In the genomic region with DNA sequence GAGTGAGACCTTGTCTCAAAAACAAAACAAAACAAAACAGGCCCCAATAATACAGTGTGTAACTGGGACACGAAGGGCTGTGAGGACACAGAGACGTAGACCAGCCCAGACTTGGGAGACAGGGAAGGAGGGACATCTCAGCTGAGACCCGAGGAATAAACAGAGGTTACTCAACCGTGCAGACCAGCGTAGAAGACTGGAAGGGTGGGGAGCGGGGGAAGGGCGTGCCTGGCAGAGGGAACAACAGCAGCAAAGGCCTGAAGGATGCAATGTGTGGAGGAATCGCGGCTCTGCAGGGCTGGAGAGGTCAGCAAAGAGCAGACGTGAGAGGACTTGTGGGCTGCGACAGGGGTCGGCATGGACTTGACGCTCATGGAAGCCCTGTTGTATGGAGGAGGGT, we compare ENCODE assay signal across 16 cellular contexts. TPM values are rescaled to one million over a fixed set of nuclear protein-coding genes. Genes with fewer than 3 reads are reported as not detected.
DNase-seq lines count a peak whose midpoint lies in the region; FAIRE-seq and TF ChIP-seq lines count a peak whose summit lies in the region.
"Had no signal": no experiment of that assay in that cellular context is flagged by ENCODE, and none has a peak within 500 bp of the region (broad histone marks: within the 10 kb centered on the region; RNA-seq: fewer than 3 reads in every experiment).

No MANE protein-coding gene starts in this region.

- no peaks in the 10 kb centered on the region for H3K4me1 ChIP-seq in mesendoderm (ENCODE audit: control insufficient read depth, low read depth, low read length)
- H3K4me1 ChIP-seq: colonic mucosa had no signal

- H3K18ac ChIP-seq in mesendoderm (ENCODE audit: low read length) = no peak overlapping the region

- no peaks in the 10 kb centered on the region for H3K27me3 Mint-ChIP-seq in activated T-helper 1 cell treated with anti-CD3 and anti-CD28 coated beads, Interleukin-12 subunit alpha, Interleukin-12 subunit beta, Interleukin-2, Interleukin-4 antibody, amounts not matched to agents 30 ng/mL and 10 ng/mL and 1 ng/mL, durations not matched to agents 14 hours and 24 hours and 36 hours (ENCODE audit: insufficient read depth)
- H3K27me3 Mint-ChIP-seq in nephron progenitor cell (ENCODE audit: low read depth, poor library complexity) = peaks cover 15% of the 10 kb centered on the region

- no peak overlapping the region for H2BK120ac ChIP-seq in mesendoderm (ENCODE audit: low read depth, low read length)

- no peaks in the 10 kb centered on the region for H3K36me3 ChIP-seq in mesendoderm (ENCODE audit: control insufficient read depth, insufficient read depth, low read length)
- H3K36me3 ChIP-seq: colonic mucosa, HAP-1, thoracic aorta had no signal

- in situ Hi-C loops in GM13977 (cut with MboI; ENCODE audit: low pct_unique_long_range_greater_than_20kb, low sequenced_read_pairs, unreplicated experiment) = no loop called here

- H3K36me3 Mint-ChIP-seq in activated T-helper 1 cell treated with anti-CD3 and anti-CD28 coated beads, Interleukin-12 subunit alpha, Interleukin-12 subunit beta, Interleukin-2, Interleukin-4 antibody, amounts not matched to agents 30 ng/mL and 10 ng/mL and 1 ng/mL, durations not matched to agents 14 hours and 24 hours and 36 hours (ENCODE audit: low read depth) = peaks cover 1% of the 10 kb centered on the region
- H3K36me3 Mint-ChIP-seq in nephron progenitor cell (ENCODE audit: low read depth) = no peaks in the 10 kb centered on the region

- no CpG with 5 or more reads among the region's 13 CpGs for WGBS in mesendoderm (ENCODE audit: extremely low coverage, insufficient coverage, low lambda C conversion rate)

- no peaks in the 10 kb centered on the region for H3K79me2 ChIP-seq in mesendoderm (ENCODE audit: control insufficient read depth, insufficient read depth, low read length)

- H3K9me3 Mint-ChIP-seq in activated T-helper 1 cell treated with anti-CD3 and anti-CD28 coated beads, Interleukin-12 subunit alpha, Interleukin-12 subunit beta, Interleukin-2, Interleukin-4 antibody, amounts not matched to agents 30 ng/mL and 10 ng/mL and 1 ng/mL, durations not matched to agents 14 hours and 24 hours and 36 hours = no peaks in the 10 kb centered on the region
- peaks cover 6% of the 10 kb centered on the region for H3K9me3 Mint-ChIP-seq in nephron progenitor cell

- TF ChIP-seq CTCF in GM13977 (IDR thresholded peaks at IDR 0.05; ENCODE audit: extremely low read depth, insufficient read depth, missing control alignments) = no peak
- no peak for TF ChIP-seq CTCF in nephron progenitor cell (IDR thresholded peaks at IDR 0.05)

- peaks cover 51% of the 10 kb centered on the region for H3K4me1 Mint-ChIP-seq in activated T-helper 1 cell treated with anti-CD3 and anti-CD28 coated beads, Interleukin-12 subunit alpha, Interleukin-12 subunit beta, Interleukin-2, Interleukin-4 antibody, amounts not matched to agents 30 ng/mL and 10 ng/mL and 1 ng/mL, durations not matched to agents 14 hours and 24 hours and 36 hours (ENCODE audit: low read depth)
- H3K4me1 Mint-ChIP-seq in nephron progenitor cell = peaks cover 46% of the 10 kb centered on the region

- H3K27ac Mint-ChIP-seq in activated T-helper 1 cell treated with anti-CD3 and anti-CD28 coated beads, Interleukin-12 subunit alpha, Interleukin-12 subunit beta, Interleukin-2, Interleukin-4 antibody, amounts not matched to agents 30 ng/mL and 10 ng/mL and 1 ng/mL, durations not matched to agents 14 hours and 24 hours and 36 hours = peak overlapping the region; percentile 22
- peak overlapping the region; percentile 71 for H3K27ac Mint-ChIP-seq in nephron progenitor cell

- H3K4ac ChIP-seq in mesendoderm (ENCODE audit: low read depth, low read length) = no peak overlapping the region

- DNase-seq in GM13977 (ENCODE audit: low spot score) (peak; percentile 9), nephron progenitor cell (peak; percentile 58), Ammon's horn (ENCODE audit: low spot score) (no peak), H54 (ENCODE audit: insufficient read length, low spot score) (no peak), mesendoderm (no peak)
- no peak for DNase-seq in activated T-helper 1 cell treated with anti-CD3 and anti-CD28 coated beads, Interleukin-12 subunit alpha, Interleukin-12 subunit beta, Interleukin-2, Interleukin-4 antibody, amounts not matched to agents 30 ng/mL and 10 ng/mL and 1 ng/mL, durations not matched to agents 14 hours and 24 hours and 36 hours (ENCODE audit: low spot score)
- DNase-seq: AML-193, colonic mucosa, NCI-H1048, NCI-H774 had no signal

- no peak overlapping the region for H3K4me3 ChIP-seq in mesendoderm (ENCODE audit: low read length)
- H3K4me3 ChIP-seq: colonic mucosa, HAP-1, smooth muscle cell, thoracic aorta had no signal

- H2BK15ac ChIP-seq in mesendoderm (replicated peaks; ENCODE audit: low read depth) = no peak overlapping the region

- no peak overlapping the region for H3K23ac ChIP-seq in mesendoderm (ENCODE audit: low read length)

- peak overlapping the region; percentile 9 for H3K4me3 Mint-ChIP-seq in activated T-helper 1 cell treated with anti-CD3 and anti-CD28 coated beads, Interleukin-12 subunit alpha, Interleukin-12 subunit beta, Interleukin-2, Interleukin-4 antibody, amounts not matched to agents 30 ng/mL and 10 ng/mL and 1 ng/mL, durations not matched to agents 14 hours and 24 hours and 36 hours
- H3K4me3 Mint-ChIP-seq in nephron progenitor cell = peak overlapping the region; percentile 59

- no peak overlapping the region for H2BK5ac ChIP-seq in mesendoderm (ENCODE audit: low read length)

- TF ChIP-seq POLR2A in H54 (IDR thresholded peaks at IDR 0.05; ENCODE audit: low read depth, low read length) = no peak

- H2AK5ac ChIP-seq in mesendoderm (ENCODE audit: low read length) = no peak overlapping the region

- no peaks in the 10 kb centered on the region for H3K27me3 ChIP-seq in mesendoderm (ENCODE audit: insufficient read depth, low read length, poor library complexity)
- H3K27me3 ChIP-seq: colonic mucosa had no signal

- no peak overlapping the region for H3K27ac ChIP-seq in mesendoderm (ENCODE audit: low read depth, low read length)
- H3K27ac ChIP-seq: colonic mucosa, KMS-11, thoracic aorta had no signal

- H3K56ac ChIP-seq in mesendoderm (ENCODE audit: low read length) = no peak overlapping the region

- no peak overlapping the region for H3K9ac ChIP-seq in mesendoderm (ENCODE audit: low read length)
- H3K9ac ChIP-seq: KMS-11 had no signal

- intact Hi-C loops in activated T-helper 1 cell treated with anti-CD3 and anti-CD28 coated beads, Interleukin-12 subunit alpha, Interleukin-12 subunit beta, Interleukin-2, Interleukin-4 antibody, amounts not matched to agents 30 ng/mL and 10 ng/mL and 1 ng/mL, durations not matched to agents 14 hours and 24 hours and 36 hours (cut with micrococcal nuclease) = loop anchor here (1.0 to 2.0 kb wide), 8 partner anchors 22 to 209 kb away; partner anchors contain the start of genes FBXL8, PHAF1 and TRADD

- no peak overlapping the region for H4K5ac ChIP-seq in mesendoderm (ENCODE audit: low read length)

- no peaks in the 10 kb centered on the region for H3K79me1 ChIP-seq in mesendoderm (ENCODE audit: low read length)

- H4K8ac ChIP-seq in mesendoderm (ENCODE audit: low read depth, low read length) = no peak overlapping the region

- FAIRE-seq in H54 (lab: Jason Lieb, UNC) = no peak
- FAIRE-seq: astrocyte had no signal

- no peak overlapping the region for H3K4me2 ChIP-seq in mesendoderm (ENCODE audit: low read length)
- H3K4me2 ChIP-seq: KMS-11, smooth muscle cell had no signal

RNA-seq across cellular contexts. Expression of gene CES4A, which starts 11.6 kb away (rescaled TPM):
- total RNA-seq in activated T-helper 1 cell treated with anti-CD3 and anti-CD28 coated beads, Interleukin-12 subunit alpha, Interleukin-12 subunit beta, Interleukin-2, Interleukin-4 antibody, amounts not matched to agents 30 ng/mL and 10 ng/mL and 1 ng/mL, durations not matched to agents 14 hours and 24 hours and 36 hours = 33.2 and 34.2 TPM in 2 replicates
- polyA plus RNA-seq in mesendoderm (2013, experiment 1 of 2) = 0.31 TPM
- polyA plus RNA-seq in mesendoderm (2013, experiment 2 of 2) = 0.25 TPM

RNA-seq across cellular contexts. Expression of gene CES3, which starts 15.7 kb away (rescaled TPM):
- 5.6 and 7.3 TPM in 2 replicates for total RNA-seq in activated T-helper 1 cell treated with anti-CD3 and anti-CD28 coated beads, Interleukin-12 subunit alpha, Interleukin-12 subunit beta, Interleukin-2, Interleukin-4 antibody, amounts not matched to agents 30 ng/mL and 10 ng/mL and 1 ng/mL, durations not matched to agents 14 hours and 24 hours and 36 hours
- 0.46 TPM for polyA plus RNA-seq in mesendoderm (2013, experiment 1 of 2)
- 0.42 TPM for polyA plus RNA-seq in mesendoderm (2013, experiment 2 of 2)
- total RNA-seq: RPMI7951, smooth muscle cell had no signal

RNA-seq across cellular contexts. Expression of gene CES2, which starts 41.4 kb away (rescaled TPM):
- total RNA-seq in activated T-helper 1 cell treated with anti-CD3 and anti-CD28 coated beads, Interleukin-12 subunit alpha, Interleukin-12 subunit beta, Interleukin-2, Interleukin-4 antibody, amounts not matched to agents 30 ng/mL and 10 ng/mL and 1 ng/mL, durations not matched to agents 14 hours and 24 hours and 36 hours = 34.3 and 36.6 TPM in 2 replicates
- polyA plus RNA-seq in mesendoderm (2013, experiment 1 of 2) = 7.7 TPM
- 7.8 TPM for polyA plus RNA-seq in mesendoderm (2013, experiment 2 of 2)

RNA-seq across cellular contexts. Expression of gene CIAO2B, which starts 42.5 kb away (rescaled TPM):
- total RNA-seq in activated T-helper 1 cell treated with anti-CD3 and anti-CD28 coated beads, Interleukin-12 subunit alpha, Interleukin-12 subunit beta, Interleukin-2, Interleukin-4 antibody, amounts not matched to agents 30 ng/mL and 10 ng/mL and 1 ng/mL, durations not matched to agents 14 hours and 24 hours and 36 hours = 162 and 164 TPM in 2 replicates
- 80.8 TPM for polyA plus RNA-seq in mesendoderm (2013, experiment 1 of 2)
- 79.9 TPM for polyA plus RNA-seq in mesendoderm (2013, experiment 2 of 2)

RNA-seq across cellular contexts. Expression of gene RRAD, which starts 51.4 kb away (rescaled TPM):
- total RNA-seq in activated T-helper 1 cell treated with anti-CD3 and anti-CD28 coated beads, Interleukin-12 subunit alpha, Interleukin-12 subunit beta, Interleukin-2, Interleukin-4 antibody, amounts not matched to agents 30 ng/mL and 10 ng/mL and 1 ng/mL, durations not matched to agents 14 hours and 24 hours and 36 hours = 0.83 and 0.93 TPM in 2 replicates
- polyA plus RNA-seq in mesendoderm (2013, experiment 1 of 2) = 0.06 TPM
- 0.04 TPM for polyA plus RNA-seq in mesendoderm (2013, experiment 2 of 2)

Comparison
In these comparisons a context has a peak if more than half of its experiments do, and no peak if none do; other contexts are left out.
1. DNase-seq: peak in GM13977 (single experiment) and nephron progenitor cell (single experiment); none in activated T-helper 1 cell treated with anti-CD3 and anti-CD28 coated beads, Interleukin-12 subunit alpha, Interleukin-12 subunit beta, Interleukin-2, Interleukin-4 antibody, amounts not matched to agents 30 ng/mL and 10 ng/mL and 1 ng/mL, durations not matched to agents 14 hours and 24 hours and 36 hours (single experiment), Ammon's horn (single experiment), H54 (single experiment) and mesendoderm (single experiment).